In genomic region chr1:86976664-86977063, GRCh38 we compare ENCODE assay signal across 20 cellular contexts.
DNase-seq lines count a peak whose midpoint lies in the region; ATAC-seq, FAIRE-seq and TF ChIP-seq lines count a peak whose summit lies in the region.
"Had no signal": no experiment of that assay in that cellular context is flagged by ENCODE, and none has a peak within 500 bp of the region (broad histone marks: within the 10 kb centered on the region; RNA-seq: fewer than 3 reads in every experiment).

No MANE protein-coding gene starts in this region.

- no peak overlapping the region for H3K4me2 ChIP-seq in K562 (ENCODE audit: insufficient read depth, low read length)

- H3K36me3 Mint-ChIP-seq in nephron progenitor cell (ENCODE audit: low read depth) = peaks cover 14% of the 10 kb centered on the region

- H3K4me3 ChIP-seq in K562 = no peak overlapping the region

- ATAC-seq in Right ventricle myocardium inferior (no peak), K562 (no peak)
- ATAC-seq: HCT116 had no signal

- no peak for TF ChIP-seq EP300 in K562 (IDR thresholded peaks at IDR 0.05; ENCODE audit: low read length)

- H3K4me1 ChIP-seq in K562 (replicated peaks in 1 of 2; ENCODE audit: control insufficient read depth in 2 of 2, insufficient read depth in 2 of 2, low read length in 2 of 2) = peaks cover 0 to 8% of the 10 kb centered on the region in 2 experiments; a peak in 1 of 5 replicates
- H3K4me1 ChIP-seq: BE2C had no signal

- no peak overlapping the region for H3K9ac ChIP-seq in K562 (ENCODE audit: insufficient read depth in 1 of 2, low read depth in 2 of 2, low read length in 2 of 2)

- TF ChIP-seq RAD21 in K562 (CRISPR knock-in tag; conservative IDR thresholded peaks at IDR 0.05 in 1 of 2, IDR thresholded peaks at IDR 0.05 in 1 of 2) = no peak

- no peak overlapping the region for H3K27ac ChIP-seq in K562 (ENCODE audit: extremely low read depth, low read depth, low read length)

- H3K79me2 ChIP-seq in K562 (ENCODE audit: control insufficient read depth, insufficient read depth, low read length) = peaks cover 97% of the 10 kb centered on the region

- in situ Hi-C loops in K562 (cut with MboI) = no loop called here

- TF ChIP-seq POLR2A in K562 (conservative IDR thresholded peaks at IDR 0.05) = no peak

- no peaks in the 10 kb centered on the region for H3K27me3 Mint-ChIP-seq in nephron progenitor cell (ENCODE audit: low read depth, poor library complexity)
- H3K27me3 Mint-ChIP-seq: CD4-positive, CD25-positive, alpha-beta regulatory T cell; CD8-positive, alpha-beta memory T cell had no signal

- CTCF ChIA-PET in K562 (lab: Yijun Ruan, JAX; ENCODE audit: low intra/inter-chr PET ratio) = no interaction called here

- no peak for FAIRE-seq in K562 (lab: Jason Lieb, UNC)
- FAIRE-seq: A204.1, GM12892 had no signal

- TF ChIP-seq CTCF in K562 (IDR thresholded peaks at IDR 0.05 in 2 of 3, conservative IDR thresholded peaks at IDR 0.05 in 1 of 3; ENCODE audit: insufficient read depth in 2 of 3, low read depth in 1 of 3, low read length in 3 of 3) = no peak
- TF ChIP-seq CTCF in nephron progenitor cell (IDR thresholded peaks at IDR 0.05) = no peak

- H3K9me3 ChIP-seq in K562 (replicated peaks; ENCODE audit: control insufficient read depth, insufficient read depth, low read depth, low read length) = no peaks in the 10 kb centered on the region
- H3K9me3 ChIP-seq: BE2C had no signal

- no peak overlapping the region for H2AFZ ChIP-seq in K562 (ENCODE audit: low read depth, low read length)

- intact Hi-C loops in Right ventricle myocardium inferior (cut with DNase I) = no loop called here
- intact Hi-C loops in cardiac septum (cut with DNase I) = no loop called here
- intact Hi-C loops in K562 (cut with micrococcal nuclease) = no loop called here

- peak overlapping the region; percentile 54 for H3K27ac Mint-ChIP-seq in nephron progenitor cell
- H3K27ac Mint-ChIP-seq: CD4-positive, CD25-positive, alpha-beta regulatory T cell had no signal

- no TSS peak for BruUV-seq in K562 (replicated peaks; lab: Mats Ljungman, UMichigan)

- H3K4me3 Mint-ChIP-seq in nephron progenitor cell = no peak overlapping the region
- H3K4me3 Mint-ChIP-seq: CD4-positive, CD25-positive, alpha-beta regulatory T cell; CD8-positive, alpha-beta memory T cell had no signal

- H3K27me3 ChIP-seq in K562 (ENCODE audit: control insufficient read depth in 2 of 2, insufficient read depth in 2 of 2, low read length in 2 of 2) = no peaks in the 10 kb centered on the region
- H3K27me3 ChIP-seq: BE2C had no signal

- H3K9me3 Mint-ChIP-seq in nephron progenitor cell = no peaks in the 10 kb centered on the region
- H3K9me3 Mint-ChIP-seq: CD8-positive, alpha-beta memory T cell had no signal

- H4K20me1 ChIP-seq in K562 (replicated peaks; ENCODE audit: control insufficient read depth, insufficient read depth, low read length) = no peaks in the 10 kb centered on the region

- peaks cover 6% of the 10 kb centered on the region; the same call in 1 of the 3 replicates for H3K36me3 ChIP-seq in K562 (ENCODE audit: control insufficient read depth, insufficient read depth, low read length)
- H3K36me3 ChIP-seq: BE2C had no signal

- no peaks in the 10 kb centered on the region for H3K9me1 ChIP-seq in K562 (ENCODE audit: control insufficient read depth, insufficient read depth, low read length)

- peaks cover 9% of the 10 kb centered on the region for H3K4me1 Mint-ChIP-seq in nephron progenitor cell

- DNase-seq in Right ventricle myocardium inferior (ENCODE audit: missing footprints) (peak; percentile 61), cardiac septum (ENCODE audit: low spot score) (no peak), K562 (ENCODE audit: extremely low read depth in 1 of 4, low spot score in 3 of 4) (no peak), nephron progenitor cell (no peak), SW480 (ENCODE audit: low spot score) (no peak)
- DNase-seq in activated naive CD4-positive, alpha-beta T cell treated with anti-CD3 and anti-CD28 coated beads, Interleukin-2, amount 50 U/mL, for 16 hours = no peak
- DNase-seq: ACHN; BE2C; C1 segment of cervical spinal cord; CD4-positive, CD25-positive, alpha-beta regulatory T cell; CD8-positive, alpha-beta memory T cell; COR-L47; DMS153; DMS79; GDM1; GOT3; H7 had no signal

- POLR2A ChIA-PET in K562 (lab: Yijun Ruan, JAX) = interaction anchor here (1.6 kb wide), 1 partner anchor 8 kb away, joined by 6 read pairs; no protein-coding TSS in a partner anchor

TF ChIP-seq in K562, 482 proteins besides CTCF, POLR2A, EP300 and RAD21:
- TF ChIP-seq RBM25 (IDR thresholded peaks at IDR 0.05; ENCODE audit: low read depth, low read length, severe bottlenecking) (peak; percentile 24), ZNF121 (CRISPR knock-in tag; conservative IDR thresholded peaks at IDR 0.05) (peak; percentile 56), CCNT2 (IDR thresholded peaks at IDR 0.05; ENCODE audit: borderline replicate concordance, extremely low read depth, insufficient read length, low read depth, low read length) (no peak)
TF ChIP-seq in K562: peak in this region for 2.
